Comparison of ENCODE assay signal across 9 cellular contexts in the genomic region with DNA sequence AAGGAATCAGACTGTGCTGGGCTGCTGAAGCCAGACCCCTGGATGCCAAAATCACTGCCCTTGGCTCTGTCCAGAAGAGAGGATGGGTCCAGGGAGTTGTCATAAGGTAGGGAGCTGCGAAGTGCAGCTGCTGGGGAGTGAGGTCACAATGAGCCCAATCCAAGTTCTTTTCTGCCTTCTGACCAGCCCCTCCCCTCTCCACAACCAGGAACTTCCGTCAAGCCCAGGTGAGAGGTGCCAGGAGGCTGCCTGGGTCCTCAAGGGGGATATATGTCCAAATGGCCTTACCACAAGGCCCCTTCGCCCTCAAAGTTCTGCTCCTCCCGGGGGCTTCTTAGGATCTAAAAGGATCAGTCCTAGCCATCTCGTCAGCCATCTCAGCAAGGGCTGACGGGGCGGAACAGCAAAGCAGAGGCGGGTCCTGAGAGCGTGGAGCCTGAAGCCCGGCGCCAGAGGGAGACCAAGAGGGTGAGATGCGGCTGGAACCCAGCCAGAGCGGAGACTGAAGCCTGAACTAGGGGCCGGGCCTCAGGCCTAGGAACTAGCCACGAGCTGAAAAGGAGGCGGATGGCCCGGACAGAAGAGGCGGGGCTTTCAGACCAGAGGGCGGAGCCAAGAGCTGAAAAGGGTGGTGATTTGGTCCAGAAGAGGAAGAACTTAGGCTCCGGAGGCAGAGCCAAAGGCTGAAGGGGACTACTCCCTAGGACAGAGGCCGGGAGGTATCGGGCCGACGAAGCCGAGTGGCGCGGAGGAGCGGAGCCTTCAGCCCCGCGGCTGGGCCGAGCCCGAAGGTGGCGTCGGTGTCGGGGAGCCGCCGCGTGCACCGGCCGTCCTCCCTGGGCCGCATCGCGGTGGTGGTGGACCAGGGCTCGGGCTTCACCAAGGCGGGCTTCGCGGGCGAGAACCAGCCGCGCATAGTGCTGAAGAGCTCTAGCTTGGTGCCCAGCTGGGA. TPM values are rescaled to one million over a fixed set of nuclear protein-coding genes. Genes with fewer than 3 reads are reported as not detected.
DNase-seq lines count a peak whose midpoint lies in the region; ATAC-seq, FAIRE-seq and TF ChIP-seq lines count a peak whose summit lies in the region.
"Had no signal": no experiment of that assay in that cellular context is flagged by ENCODE, and none has a peak within 500 bp of the region (broad histone marks: within the 10 kb centered on the region; RNA-seq: fewer than 3 reads in every experiment).

A gene (plus strand): TSS at position 651 of the 952 bp plus-strand sequence. CDS start 555 bp downstream, outside the sequence.

- DNase-seq in ACHN (peak; percentile 98), NCI-H510A (lab: John Stamatoyannopoulos, UW) (peak; percentile 93), dorsolateral prefrontal cortex (peak; percentile 66 to 95 (median 92)), HepG2 (ENCODE audit: low spot score) (no peak)
- DNase-seq in activated CD4-positive, alpha-beta memory T cell treated with anti-CD3 and anti-CD28 coated beads for 36 hours: peak; percentile 93
- DNase-seq in stimulated activated CD4-positive, alpha-beta T cell treated with anti-CD3 and anti-CD28 coated beads, Interleukin-2, amount 100 ng/mL, for 48 hours: peak; percentile 82 to 84

- H3K4me2 ChIP-seq in HepG2 (ENCODE audit: low read depth, low read length): no peak within 1 kb of the TSS

- H3K9ac ChIP-seq in HepG2 (ENCODE audit: insufficient read depth, low read depth, low read length): no peak within 1 kb of the TSS

- peak within 1 kb of the TSS; percentile 90 for H3K27ac Mint-ChIP-seq in activated CD4-positive, alpha-beta memory T cell treated with anti-CD3 and anti-CD28 coated beads for 36 hours

- H3K79me2 ChIP-seq in HepG2 (ENCODE audit: insufficient read depth, low read length): peaks cover 9% of the 10 kb centered on the region

- no peak within 1 kb of the TSS for H2AFZ ChIP-seq in HepG2 (ENCODE audit: low read length)

- H3K4me3 ChIP-seq in dorsolateral prefrontal cortex: peak within 1 kb of the TSS; percentile 45 to 81 (median 65)
- H3K4me3 ChIP-seq in HepG2 (replicated peaks in 1 of 3; ENCODE audit: insufficient read depth in 1 of 3, low read depth in 2 of 3, low read length in 3 of 3): no peak within 1 kb of the TSS
- H3K4me3 ChIP-seq: HAP-1 had no signal

- H3K27me3 Mint-ChIP-seq in activated CD4-positive, alpha-beta memory T cell treated with anti-CD3 and anti-CD28 coated beads for 36 hours: no peaks in the 10 kb centered on the region

- CTCF ChIA-PET in activated CD4-positive, alpha-beta memory T cell treated with anti-CD3 and anti-CD28 coated beads for 36 hours (lab: Charles Lee): interaction anchor here (0.9 to 5.5 kb wide), 25 partner anchors 9 to 265 kb away, joined by 3 to 55 read pairs (median 9); a partner anchor contains a TSS
- CTCF ChIA-PET in HepG2 (lab: Yijun Ruan, JAX; ENCODE audit: low intra/inter-chr PET ratio, low total read pairs): interaction anchor here (0.7 to 1.9 kb wide), 2 partner anchors 209 to 464 kb away, joined by 3 to 14 read pairs; no protein-coding TSS in a partner anchor

- peaks cover 48% of the 10 kb centered on the region for H3K4me1 ChIP-seq in HepG2 (ENCODE audit: insufficient read depth, low read length)

- BruUV-seq in HepG2 (replicated peaks; lab: Mats Ljungman, UMichigan): no TSS peak

- TF ChIP-seq POLR2A in HepG2 (IDR thresholded peaks at IDR 0.05; ENCODE audit: insufficient read depth in 1 of 2, low read depth in 2 of 2, low read length in 2 of 2): no peak

- no peak for TF ChIP-seq EP300 in HepG2 (IDR thresholded peaks at IDR 0.05; ENCODE audit: low read depth in 2 of 2, low read length in 2 of 2)
- no peak for TF ChIP-seq EP300 in HepG2 (CRISPR knock-in tag; IDR thresholded peaks at IDR 0.05; ENCODE audit: borderline replicate concordance)

- TF ChIP-seq CTCF in dorsolateral prefrontal cortex (IDR thresholded peaks at IDR 0.05 in 54 of 56, conservative IDR thresholded peaks at IDR 0.05 in 2 of 56; ENCODE audit: low read depth in 1 of 56, partially characterized antibody in 56 of 56) (peak in 49 of 56 donors; percentile 1 to 68 (median 43)), HepG2 (CRISPR knock-in tag; IDR thresholded peaks at IDR 0.05) (no peak)

- ATAC-seq in GM18858 (IDR thresholded peaks at IDR 0.05; ENCODE audit: unreplicated experiment) (peak; percentile 39), HG03097 (IDR thresholded peaks at IDR 0.05; ENCODE audit: low FRiP score, unreplicated experiment) (peak; percentile 56), HepG2 (no peak)

- FAIRE-seq in HepG2 (lab: Jason Lieb, UNC): no peak

- H3K36me3 ChIP-seq in HepG2 (replicated peaks in 1 of 2; ENCODE audit: control insufficient read depth in 1 of 2, insufficient read depth in 2 of 2, low read length in 2 of 2): peaks cover 18 to 35% of the 10 kb centered on the region in 2 experiments

- H3K27ac ChIP-seq in dorsolateral prefrontal cortex: peak within 1 kb of the TSS; percentile 60 to 98 (median 89)
- no peak within 1 kb of the TSS for H3K27ac ChIP-seq in HepG2 (ENCODE audit: extremely low read length, insufficient read depth, low read length)

- H3K27me3 ChIP-seq in dorsolateral prefrontal cortex: no peaks in the 10 kb centered on the region
- H3K27me3 ChIP-seq in HepG2 (ENCODE audit: control insufficient read depth in 1 of 2, insufficient read depth in 2 of 2, low read length in 2 of 2): no peaks in the 10 kb centered on the region; a peak in 1 of 5 replicates

- 0 out of 2 replicates have a peak, but pooled peaks cover 1% of the 10 kb centered on the region for H4K20me1 ChIP-seq in HepG2 (ENCODE audit: insufficient read depth, low read length)

- no peaks in the 10 kb centered on the region for H3K9me3 Mint-ChIP-seq in activated CD4-positive, alpha-beta memory T cell treated with anti-CD3 and anti-CD28 coated beads for 36 hours

- POLR2A ChIA-PET in activated CD4-positive, alpha-beta memory T cell treated with anti-CD3 and anti-CD28 coated beads for 36 hours (lab: Charles Lee): interaction anchor here (0.8 to 3.0 kb wide), 10 partner anchors 11 to 223 kb away, joined by 3 to 21 read pairs (median 10); a partner anchor contains a TSS
- POLR2A ChIA-PET in HepG2 (lab: Yijun Ruan, JAX): interaction anchor here (1.0 to 3.7 kb wide), 3 partner anchors 8 to 177 kb away, joined by 3 to 15 read pairs (median 5); a partner anchor contains a TSS

- peak within 1 kb of the TSS; percentile 80 for H3K4me3 Mint-ChIP-seq in activated CD4-positive, alpha-beta memory T cell treated with anti-CD3 and anti-CD28 coated beads for 36 hours

- 98% methylated on average over 50 of the region's 50 CpGs for WGBS in HepG2 (ENCODE audit: low lambda C conversion rate)

- H3K4me1 Mint-ChIP-seq in activated CD4-positive, alpha-beta memory T cell treated with anti-CD3 and anti-CD28 coated beads for 36 hours (ENCODE audit: low read depth): peaks cover 38% of the 10 kb centered on the region

- no peaks in the 10 kb centered on the region for H3K36me3 Mint-ChIP-seq in activated CD4-positive, alpha-beta memory T cell treated with anti-CD3 and anti-CD28 coated beads for 36 hours

- H3K9me3 ChIP-seq in HepG2 (ENCODE audit: low read length): no peaks in the 10 kb centered on the region
- H3K9me3 ChIP-seq: HAP-1 had no signal

- in situ Hi-C loops in ACHN (cut with HindIII; ENCODE audit: low pct_ligation_motif_present, low pct_unique_long_range_greater_than_20kb, low sequenced_read_pairs): no loop called here
- in situ Hi-C loops in HepG2 (cut with HindIII; ENCODE audit: extremely low pct_ligation_motif_present, low pct_unique_long_range_greater_than_20kb): no loop called here

- intact Hi-C loops in activated CD4-positive, alpha-beta memory T cell treated with anti-CD3 and anti-CD28 coated beads for 36 hours (cut with micrococcal nuclease): loop anchor here (1.0 to 5.0 kb wide), 3 partner anchors 14 to 264 kb away; a partner anchor contains a TSS
- intact Hi-C loops in dorsolateral prefrontal cortex (cut with DNase I): loop anchor here (2.0 to 10.0 kb wide), 6 partner anchors 146 to 448 kb away; a partner anchor contains a TSS
- intact Hi-C loops in HepG2 (cut with micrococcal nuclease; ENCODE audit: unreplicated experiment): no loop called here

- no peak for TF ChIP-seq RAD21 in HepG2 (CRISPR knock-in tag; IDR thresholded peaks at IDR 0.05)

TF ChIP-seq in HepG2, 621 proteins besides CTCF, POLR2A, EP300 and RAD21 (continues in another document):
- TF ChIP-seq MYC (CRISPR knock-in tag; IDR thresholded peaks at IDR 0.05; ENCODE audit: borderline replicate concordance) (0 out of 2 replicates have a peak, but pooled peaks have one; percentile 30), KMT2B (CRISPR knock-in tag; IDR thresholded peaks at IDR 0.05) (no peak), ZNF768 (CRISPR knock-in tag; IDR thresholded peaks at IDR 0.05) (0 out of 2 replicates have a peak, but pooled peaks have one; percentile 7), ESRRA (CRISPR knock-in tag; IDR thresholded peaks at IDR 0.05; ENCODE audit: low read depth) (no peak), ZNF776 (CRISPR knock-in tag; IDR thresholded peaks at IDR 0.05) (no peak), FOXJ3 (CRISPR knock-in tag; IDR thresholded peaks at IDR 0.05; ENCODE audit: borderline replicate concordance) (no peak)

RNA-seq across cellular contexts. Expression of the gene that starts here (rescaled TPM):
- total RNA-seq in activated CD4-positive, alpha-beta memory T cell treated with anti-CD3 and anti-CD28 coated beads for 36 hours: 1 to 10 TPM; 1.8 to 2.3 TPM
- total RNA-seq in dorsolateral prefrontal cortex (1 to 10 TPM in 1 of 120 experiments, under 1 TPM in 82, not detected in 37; 0.20 to 1.3 (median 0.39) TPM), HepG2 (2016; rRNA removed; fragmentation: Illumina TruSeq; extraction: Trizol) (not detected in 2 replicates)
- total RNA-seq in HepG2 (2016; cell fraction: cytosol; rRNA removed; fragmentation: Illumina TruSeq; extraction: Trizol; ENCODE audit: low read depth): not detected in 2 replicates
- total RNA-seq in HepG2 (2016; cell fraction: insoluble cytoplasmic fraction; rRNA removed; fragmentation: Illumina TruSeq; extraction: Trizol): not detected in 2 replicates
- not detected in 2 replicates for total RNA-seq in HepG2 (2016; cell fraction: membrane; rRNA removed; fragmentation: Illumina TruSeq; extraction: Trizol)
- not detected in 2 replicates for total RNA-seq in HepG2 (2016; cell fraction: nucleus; rRNA removed; fragmentation: Illumina TruSeq; extraction: Trizol)
- not detected in 2 replicates for polyA plus RNA-seq in HepG2 (2011; rRNA removed)
- polyA plus RNA-seq in HepG2 (2011; cell fraction: cytosol; rRNA removed): not detected in 2 replicates
- polyA plus RNA-seq in HepG2 (2011; cell fraction: nucleus; rRNA removed): not detected in 2 replicates
- 0.11 and 0.12 TPM in 2 replicates for polyA plus RNA-seq in HepG2 (2012)
- polyA plus RNA-seq in HepG2 (2016; cell fraction: cytosol; fragmentation: Illumina TruSeq; extraction: Trizol; ENCODE audit: low read depth): not detected in 2 replicates
- polyA plus RNA-seq in HepG2 (2016; cell fraction: insoluble cytoplasmic fraction; fragmentation: Illumina TruSeq; extraction: Trizol; ENCODE audit: low read depth): not detected in 2 replicates
- polyA plus RNA-seq in HepG2 (2016; cell fraction: membrane; fragmentation: Illumina TruSeq; extraction: Trizol; ENCODE audit: low read depth): not detected in 2 replicates
- not detected in 2 replicates for polyA plus RNA-seq in HepG2 (2016; cell fraction: nucleus; fragmentation: Illumina TruSeq; extraction: Trizol; ENCODE audit: insufficient read depth, low read depth)
- 0.12 and 3.5 TPM in 2 replicates for polyA minus RNA-seq in HepG2 (2011; rRNA and poly(A)+ RNA removed; ENCODE audit: low replicate concordance)
- polyA minus RNA-seq in HepG2 (2011; cell fraction: cytosol; rRNA and poly(A)+ RNA removed): not detected in 2 replicates
- not detected in 2 replicates for polyA minus RNA-seq in HepG2 (2011; cell fraction: nucleus; rRNA and poly(A)+ RNA removed)

Comparison
In these comparisons a context has a peak if more than half of its experiments do, and no peak if none do; other contexts are left out.
1. H3K4me3 ChIP-seq: peak in dorsolateral prefrontal cortex (59 of 59); none in HepG2 (0 of 3).